ENCODE assay signal across 20 cellular contexts in genomic region chr6:26202201-26202611, GRCh38.
DNase-seq lines count a peak whose midpoint lies in the region; ATAC-seq, FAIRE-seq and TF ChIP-seq lines count a peak whose summit lies in the region.
"Had no signal": no experiment of that assay in that cellular context is flagged by ENCODE, and none has a peak within 500 bp of the region (broad histone marks: within the 10 kb centered on the region; RNA-seq: fewer than 3 reads in every experiment).

No MANE protein-coding gene starts in this region.

- H3K79me2 ChIP-seq in GM12878 (ENCODE audit: control insufficient read depth, insufficient read depth, low read length) (peaks cover 14% of the 10 kb centered on the region), trophoblast cell (ENCODE audit: control insufficient read depth, insufficient read depth, low read length, poor library complexity) (peaks cover 7% of the 10 kb centered on the region)

- H2BK120ac ChIP-seq in trophoblast cell (ENCODE audit: insufficient read depth, low read length, poor library complexity), result no peak overlapping the region

- no peak overlapping the region for H2BK5ac ChIP-seq in trophoblast cell (ENCODE audit: low read depth, low read length, poor library complexity)

- no peaks in the 10 kb centered on the region for H3K9me3 ChIP-seq in NT2/D1 (ENCODE audit: insufficient read depth, low read length)
- H3K9me3 ChIP-seq in GM12878 (replicated peaks; ENCODE audit: control insufficient read depth, insufficient read depth, low read length), result no peaks in the 10 kb centered on the region
- H3K9me3 ChIP-seq in trophoblast cell (ENCODE audit: insufficient read depth, low read depth, low read length), result no peaks in the 10 kb centered on the region
- H3K9me3 ChIP-seq: esophagus muscularis mucosa, left ventricle myocardium inferior, SJCRH30 had no signal

- H3K18ac ChIP-seq in trophoblast cell (ENCODE audit: low read length), result no peak overlapping the region

- H3K4ac ChIP-seq in trophoblast cell (ENCODE audit: low read depth, low read length), result no peak overlapping the region

- peaks cover 28% of the 10 kb centered on the region for H3K79me1 ChIP-seq in trophoblast cell (ENCODE audit: low read length)

- H3K27ac ChIP-seq in GM12878 (ENCODE audit: control insufficient read depth, insufficient read depth) (peak overlapping the region; percentile 6; the same call in 1 of the 2 replicates), trophoblast cell (ENCODE audit: low read depth, low read length) (no peak overlapping the region)
- H3K27ac ChIP-seq: esophagus muscularis mucosa, left ventricle myocardium inferior, SJCRH30 had no signal

- peak overlapping the region; percentile 91 for H2BK12ac ChIP-seq in trophoblast cell (ENCODE audit: low read length)

- H3K27ac Mint-ChIP-seq in activated CD4-positive, alpha-beta T cell treated with anti-CD3 and anti-CD28 coated beads, Interleukin-2, amount 10 ng/mL, durations not matched to agents 24 days and 14 days, result peak overlapping the region; percentile 52
- no peak overlapping the region for H3K27ac Mint-ChIP-seq in activated CD4-positive, alpha-beta T cell treated with anti-CD3 and anti-CD28 coated beads, Interleukin-2, amount 10 ng/mL, durations not matched to agents 7 days and 5 days

- no peak overlapping the region for H3K14ac ChIP-seq in trophoblast cell (ENCODE audit: low read length)

- no peaks in the 10 kb centered on the region for H3K9me3 Mint-ChIP-seq in activated CD4-positive, alpha-beta T cell treated with anti-CD3 and anti-CD28 coated beads, Interleukin-2, amount 10 ng/mL, durations not matched to agents 24 days and 14 days
- H3K9me3 Mint-ChIP-seq in activated CD4-positive, alpha-beta T cell treated with anti-CD3 and anti-CD28 coated beads, Interleukin-2, amount 10 ng/mL, durations not matched to agents 7 days and 5 days, result no peaks in the 10 kb centered on the region

- TF ChIP-seq EP300 in GM12878 (IDR thresholded peaks at IDR 0.05; ENCODE audit: borderline replicate concordance in 1 of 2, control insufficient read depth in 1 of 2, low read depth in 2 of 2, low read length in 2 of 2), result no peak

- TF ChIP-seq POLR2A in GM12878 (IDR thresholded peaks at IDR 0.05; ENCODE audit: low read depth, low read length), result no peak

- CTCF ChIA-PET in activated CD4-positive, alpha-beta T cell treated with anti-CD3 and anti-CD28 coated beads, Interleukin-2, amount 10 ng/mL, durations not matched to agents 7 days and 5 days (lab: Charles Lee), result no interaction called here
- CTCF ChIA-PET in GM12878 (lab: Yijun Ruan, JAX), result no interaction called here

- H3K27me3 Mint-ChIP-seq in activated CD4-positive, alpha-beta T cell treated with anti-CD3 and anti-CD28 coated beads, Interleukin-2, amount 10 ng/mL, durations not matched to agents 24 days and 14 days, result peaks cover 4% of the 10 kb centered on the region
- H3K27me3 Mint-ChIP-seq in activated CD4-positive, alpha-beta T cell treated with anti-CD3 and anti-CD28 coated beads, Interleukin-2, amount 10 ng/mL, durations not matched to agents 7 days and 5 days, result peaks cover 2% of the 10 kb centered on the region

- H2AFZ ChIP-seq in GM12878 (ENCODE audit: control insufficient read depth, low read depth, low read length), result peak overlapping the region; percentile 9; the same call in 1 of the 2 replicates
- H2AFZ ChIP-seq in trophoblast cell (ENCODE audit: insufficient read depth, low read length, poor library complexity), result no peak overlapping the region

- BruUV-seq in GM12878 (replicated peaks; lab: Mats Ljungman, UMichigan), result no TSS peak

- H3K4me1 ChIP-seq in NT2/D1 (ENCODE audit: insufficient read depth, insufficient read length), result no peaks in the 10 kb centered on the region
- H3K4me1 ChIP-seq in GM12878 (ENCODE audit: control insufficient read depth, insufficient read depth, low read length), result peaks cover 14% of the 10 kb centered on the region
- peaks cover under 1 to 4% of the 10 kb centered on the region in 2 experiments for H3K4me1 ChIP-seq in trophoblast cell (ENCODE audit: control insufficient read depth in 1 of 2, insufficient read depth in 2 of 2, low read length in 2 of 2)
- H3K4me1 ChIP-seq: SJCRH30 had no signal

- no peak overlapping the region for H4K12ac ChIP-seq in trophoblast cell (ENCODE audit: low read depth, low read length)

- RAD21 ChIA-PET in GM12878 (lab: Charles Lee; ENCODE audit: unreplicated experiment), result no interaction called here

- H3K9ac ChIP-seq in NT2/D1 (ENCODE audit: insufficient read length, low read depth) (peak overlapping the region; percentile 54), GM12878 (ENCODE audit: control insufficient read depth, insufficient read depth, low read length) (no peak overlapping the region), trophoblast cell (ENCODE audit: low read length) (no peak overlapping the region)

- H3K36me3 ChIP-seq in NT2/D1 (ENCODE audit: insufficient read depth, insufficient read length, low read length), result no peaks in the 10 kb centered on the region
- H3K36me3 ChIP-seq in GM12878 (ENCODE audit: control insufficient read depth in 2 of 2, insufficient read depth in 2 of 2, low read length in 1 of 2), result no peaks in the 10 kb centered on the region
- H3K36me3 ChIP-seq in trophoblast cell (ENCODE audit: control insufficient read depth in 1 of 2, insufficient read depth in 2 of 2, low read length in 2 of 2), result no peaks in the 10 kb centered on the region
- H3K36me3 ChIP-seq: esophagus muscularis mucosa, left ventricle myocardium inferior, SJCRH30 had no signal

- H3K4me3 Mint-ChIP-seq in activated CD4-positive, alpha-beta T cell treated with anti-CD3 and anti-CD28 coated beads, Interleukin-2, amount 10 ng/mL, durations not matched to agents 24 days and 14 days, result no peak overlapping the region
- H3K4me3 Mint-ChIP-seq in activated CD4-positive, alpha-beta T cell treated with anti-CD3 and anti-CD28 coated beads, Interleukin-2, amount 10 ng/mL, durations not matched to agents 7 days and 5 days, result no peak overlapping the region

- H4K91ac ChIP-seq in trophoblast cell (ENCODE audit: low read depth, low read length), result no peak overlapping the region

- no peak for ATAC-seq in GM12878

- FAIRE-seq in GM12878 (lab: Jason Lieb, UNC), result no peak

- in situ Hi-C loops in GM12878 (cut with MboI), result no loop called here

- SMC1A ChIA-PET in GM12878 (lab: Charles Lee; ENCODE audit: uncharacterized antibody, unreplicated experiment), result interaction anchor here (1.7 kb wide), 1 partner anchor 15 kb away, joined by 6 read pairs; a partner anchor contains a TSS

- no peak for TF ChIP-seq RAD21 in GM12878 (IDR thresholded peaks at IDR 0.05; ENCODE audit: insufficient read depth, low read depth, low read length)

- no peak for TF ChIP-seq CTCF in GM12878 (IDR thresholded peaks at IDR 0.05 in 2 of 3, conservative IDR thresholded peaks at IDR 0.05 in 1 of 3; ENCODE audit: control insufficient read depth in 2 of 3, extremely low read depth in 1 of 3, insufficient read depth in 1 of 3, low read depth in 3 of 3, low read length in 3 of 3)

- H3K4me3 ChIP-seq in NT2/D1 (ENCODE audit: insufficient read length, low read depth) (peak overlapping the region; percentile 8), GM12878 (no peak overlapping the region), trophoblast cell (ENCODE audit: low read depth, low read length) (no peak overlapping the region)
- H3K4me3 ChIP-seq: esophagus muscularis mucosa, left ventricle myocardium inferior, SJCRH30, smooth muscle cell had no signal

- H3K23ac ChIP-seq in trophoblast cell (ENCODE audit: low read length), result no peak overlapping the region

- H4K8ac ChIP-seq in trophoblast cell (ENCODE audit: low read depth, low read length), result no peak overlapping the region

- H2AK5ac ChIP-seq in trophoblast cell (ENCODE audit: low read length), result peak overlapping the region; percentile 87

- peaks cover 42% of the 10 kb centered on the region for H3K4me1 Mint-ChIP-seq in activated CD4-positive, alpha-beta T cell treated with anti-CD3 and anti-CD28 coated beads, Interleukin-2, amount 10 ng/mL, durations not matched to agents 24 days and 14 days
- H3K4me1 Mint-ChIP-seq in activated CD4-positive, alpha-beta T cell treated with anti-CD3 and anti-CD28 coated beads, Interleukin-2, amount 10 ng/mL, durations not matched to agents 7 days and 5 days, result peaks cover 33% of the 10 kb centered on the region

- H4K20me1 ChIP-seq in GM12878 (ENCODE audit: control insufficient read depth, insufficient read depth), result no peaks in the 10 kb centered on the region

- intact Hi-C loops in activated CD4-positive, alpha-beta T cell treated with anti-CD3 and anti-CD28 coated beads, Interleukin-2, amount 10 ng/mL, durations not matched to agents 24 days and 14 days (cut with micrococcal nuclease), result no loop called here
- intact Hi-C loops in GM12878 (cut with micrococcal nuclease; ENCODE audit: unreplicated experiment), result no loop called here

- H3K4me2 ChIP-seq in GM12878 (ENCODE audit: control insufficient read depth, insufficient read depth) (no peak overlapping the region), trophoblast cell (ENCODE audit: low read length) (no peak overlapping the region)
- H3K4me2 ChIP-seq: smooth muscle cell had no signal

- POLR2A ChIA-PET in activated CD4-positive, alpha-beta T cell treated with anti-CD3 and anti-CD28 coated beads, Interleukin-2, amount 10 ng/mL, durations not matched to agents 7 days and 5 days (lab: Charles Lee), result no interaction called here
- POLR2A ChIA-PET in GM12878 (lab: Charles Lee), result interaction anchor here (1.5 kb wide), 1 partner anchor 49 kb away, joined by 4 read pairs; a partner anchor contains a TSS

- peaks cover 5% of the 10 kb centered on the region for H3K36me3 Mint-ChIP-seq in activated CD4-positive, alpha-beta T cell treated with anti-CD3 and anti-CD28 coated beads, Interleukin-2, amount 10 ng/mL, durations not matched to agents 24 days and 14 days (ENCODE audit: low read depth)
- H3K36me3 Mint-ChIP-seq in activated CD4-positive, alpha-beta T cell treated with anti-CD3 and anti-CD28 coated beads, Interleukin-2, amount 10 ng/mL, durations not matched to agents 7 days and 5 days (ENCODE audit: low read depth), result peaks cover 11% of the 10 kb centered on the region
- H3K36me3 Mint-ChIP-seq: CD4-positive, CD25-positive, alpha-beta regulatory T cell had no signal

- H3K27me3 ChIP-seq in NT2/D1 (ENCODE audit: insufficient read depth, insufficient read length), result no peaks in the 10 kb centered on the region
- no peaks in the 10 kb centered on the region for H3K27me3 ChIP-seq in GM12878 (replicated peaks in 1 of 2; ENCODE audit: control insufficient read depth in 2 of 2, insufficient read depth in 2 of 2, low read length in 1 of 2)
- no peaks in the 10 kb centered on the region for H3K27me3 ChIP-seq in trophoblast cell (ENCODE audit: insufficient read depth, low read length)
- H3K27me3 ChIP-seq: SJCRH30 had no signal

- WGBS in GM12878 (ENCODE audit: insufficient coverage, insufficient replicate concordance, low lambda C conversion rate, missing lambda C conversion rate), result 95% methylated on average over 6 of the region's 6 CpGs
- WGBS in trophoblast cell (ENCODE audit: extremely low coverage, insufficient coverage, insufficient read length), result no CpG with 5 or more reads among the region's 6 CpGs

- DNase-seq in activated CD4-positive, alpha-beta T cell treated with anti-CD3 and anti-CD28 coated beads, Interleukin-2, amount 10 ng/mL, durations not matched to agents 24 days and 14 days, result no peak
- no peak for DNase-seq in activated CD4-positive, alpha-beta T cell treated with anti-CD3 and anti-CD28 coated beads, Interleukin-2, amount 10 ng/mL, durations not matched to agents 7 days and 5 days
- DNase-seq in NT2/D1 (ENCODE audit: low read depth, low spot score) (no peak), GM12878 (ENCODE audit: low read depth, low spot score) (no peak), trophoblast cell (no peak), NCI-H446 (lab: John Stamatoyannopoulos, UW) (no peak), GDM1 (lab: John Stamatoyannopoulos, UW) (no peak)
- DNase-seq in stimulated activated CD4-positive, alpha-beta T cell treated with anti-CD3 and anti-CD28 coated beads, Interleukin-4, amount 100 ng/mL, for 24 hours, result no peak
- DNase-seq: activated CD4-positive, alpha-beta T cell treated with anti-CD3 and anti-CD28 coated beads for 1 hour; activated naive CD4-positive, alpha-beta T cell; activated T-cell treated with anti-CD3 and anti-CD28 coated beads for 4 hours; aorta; CD4-positive, CD25-positive, alpha-beta regulatory T cell; Kasumi-1; left ventricle myocardium inferior; NCI-H1092 treated with DMSO at 0.1 percent for 48 hours; SJCRH30; stimulated activated CD4-positive, alpha-beta T cell treated with anti-CD3 and anti-CD28 coated beads, Interleukin-4, amount 100 ng/mL, for 4 hours had no signal
